ENCODE assay signal across 13 cellular contexts in the genomic region with DNA sequence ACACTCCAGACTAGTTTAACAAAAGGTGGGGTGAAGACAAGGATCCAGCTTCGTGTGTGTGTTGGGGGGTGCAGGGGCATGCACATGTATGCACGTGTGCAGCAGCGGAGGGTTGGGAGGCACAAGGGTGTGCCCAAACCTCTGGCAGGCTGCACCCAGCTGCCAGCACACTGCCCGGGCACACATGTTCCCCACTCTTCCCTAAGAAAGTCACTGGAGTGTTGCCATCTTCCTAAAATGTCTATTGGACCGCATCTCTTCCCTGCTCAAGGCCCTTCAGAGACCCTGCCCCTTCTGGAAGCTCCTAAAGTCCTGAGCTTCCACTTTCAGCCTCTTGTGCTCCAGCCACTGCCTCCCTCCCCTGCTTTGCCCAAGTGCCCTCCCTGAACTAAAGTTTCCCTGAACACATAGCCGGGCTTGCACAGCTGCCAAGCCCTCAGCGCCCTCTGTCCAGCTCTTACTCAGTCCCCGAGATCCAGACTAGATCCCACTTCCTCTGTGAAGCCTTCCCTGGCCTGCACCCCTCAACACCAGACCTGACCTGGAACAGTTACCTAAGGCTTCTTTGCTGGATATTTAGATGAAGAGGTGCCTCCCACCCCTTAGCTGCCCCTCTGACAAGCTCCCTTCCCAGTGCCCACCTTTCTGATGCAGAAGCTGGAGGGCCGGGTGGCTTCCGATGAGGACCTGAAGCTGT. TPM values are rescaled to one million over a fixed set of nuclear protein-coding genes. Genes with fewer than 3 reads are reported as not detected.
DNase-seq lines count a peak whose midpoint lies in the region; ATAC-seq and TF ChIP-seq lines count a peak whose summit lies in the region.
"Had no signal": no experiment of that assay in that cellular context is flagged by ENCODE, and none has a peak within 500 bp of the region (broad histone marks: within the 10 kb centered on the region; RNA-seq: fewer than 3 reads in every experiment).

No MANE protein-coding gene starts in this region.

- peaks cover 50% of the 10 kb centered on the region for H3K36me3 Mint-ChIP-seq in activated naive CD4-positive, alpha-beta T cell treated with anti-CD3 and anti-CD28 coated beads for 36 hours (ENCODE audit: low read depth)
- H3K36me3 Mint-ChIP-seq in stimulated activated memory B cell treated with anti-CD40 and anti-IgM and Interleukin-4, amounts not matched to agents 10 μg/mL and 1 μg/mL and 100 μg/mL, for 72 hours, result peaks cover 64% of the 10 kb centered on the region

- H3K27me3 Mint-ChIP-seq in activated naive CD4-positive, alpha-beta T cell treated with anti-CD3 and anti-CD28 coated beads for 36 hours (ENCODE audit: low read depth), result no peaks in the 10 kb centered on the region
- H3K27me3 Mint-ChIP-seq in stimulated activated memory B cell treated with anti-CD40 and anti-IgM and Interleukin-4, amounts not matched to agents 10 μg/mL and 1 μg/mL and 100 μg/mL, for 72 hours, result no peaks in the 10 kb centered on the region

- no peak for DNase-seq in activated naive CD4-positive, alpha-beta T cell treated with anti-CD3 and anti-CD28 coated beads for 36 hours
- DNase-seq in activated naive CD4-positive, alpha-beta T cell treated with anti-CD3 and anti-CD28 coated beads, Interleukin-2, amount 50 U/mL, for 16 hours, result no peak
- DNase-seq in OCI-LY7 (ENCODE audit: low spot score), result no peak
- DNase-seq: cerebellar nuclear complex, GF-D8, GOT3 had no signal

- no peak for ATAC-seq in stimulated activated memory B cell treated with anti-CD40 and anti-IgM and Interleukin-4, amounts not matched to agents 10 μg/mL and 1 μg/mL and 100 μg/mL, for 72 hours
- no peak for ATAC-seq in GM21423 (IDR thresholded peaks at IDR 0.05; ENCODE audit: unreplicated experiment)
- ATAC-seq in HG03135 (IDR thresholded peaks at IDR 0.05; ENCODE audit: unreplicated experiment), result no peak

- peak overlapping the region in 1 of 2 donors; percentile 32 for H3K4me3 ChIP-seq in duodenal mucosa (ENCODE audit: low read depth in 1 of 2, low read length in 2 of 2)
- H3K4me3 ChIP-seq in OCI-LY7 (ENCODE audit: low read depth, low read length, poor library complexity, severe bottlenecking), result no peak overlapping the region
- H3K4me3 ChIP-seq: right lobe of liver, tibial nerve had no signal

- no peaks in the 10 kb centered on the region for H3K9me2 ChIP-seq in OCI-LY7 (ENCODE audit: insufficient read depth, low read length)

- no peak overlapping the region for H3K27ac ChIP-seq in duodenal mucosa (ENCODE audit: low read depth, low read length)
- no peak overlapping the region for H3K27ac ChIP-seq in OCI-LY7 (ENCODE audit: low read depth, low read length, poor library complexity, severe bottlenecking)
- H3K27ac ChIP-seq: right lobe of liver, tibial nerve had no signal

- peaks cover 44 to 58% of the 10 kb centered on the region in 2 donors for H3K36me3 ChIP-seq in duodenal mucosa (ENCODE audit: control insufficient read depth in 1 of 2, insufficient read depth in 2 of 2, low read length in 2 of 2)
- H3K36me3 ChIP-seq in OCI-LY7 (ENCODE audit: insufficient read depth, low read length), result peaks cover 63% of the 10 kb centered on the region

- BruUV-seq in OCI-LY7 (replicated peaks; lab: Mats Ljungman, UMichigan), result no TSS peak

- H3K27ac Mint-ChIP-seq in activated naive CD4-positive, alpha-beta T cell treated with anti-CD3 and anti-CD28 coated beads for 36 hours, result peak overlapping the region; percentile 47
- no peak overlapping the region for H3K27ac Mint-ChIP-seq in stimulated activated memory B cell treated with anti-CD40 and anti-IgM and Interleukin-4, amounts not matched to agents 10 μg/mL and 1 μg/mL and 100 μg/mL, for 72 hours

- H2AFZ ChIP-seq in OCI-LY7 (ENCODE audit: low read length), result no peak overlapping the region

- peak overlapping the region; percentile 2 to 26 for H3K9ac ChIP-seq in duodenal mucosa (ENCODE audit: low read depth in 1 of 2, low read length in 2 of 2)

- peaks cover 3 to 4% of the 10 kb centered on the region in 2 donors for H3K9me3 ChIP-seq in duodenal mucosa (ENCODE audit: control insufficient read depth in 1 of 2, low read length in 2 of 2)
- H3K9me3 ChIP-seq in OCI-LY7 (ENCODE audit: low read length), result peaks cover 7% of the 10 kb centered on the region; the same call in 1 of the 2 replicates
- H3K9me3 ChIP-seq: right lobe of liver had no signal

- no peak overlapping the region for H3K4me2 ChIP-seq in OCI-LY7 (ENCODE audit: low read length)

- peaks cover 16% of the 10 kb centered on the region for H4K20me1 ChIP-seq in OCI-LY7 (ENCODE audit: insufficient read depth, low read length)

- H3K4me1 ChIP-seq in duodenal mucosa (ENCODE audit: control insufficient read depth in 1 of 2, insufficient read depth in 2 of 2, low read length in 2 of 2), result peaks cover 54 to 58% of the 10 kb centered on the region in 2 donors
- H3K4me1 ChIP-seq in OCI-LY7 (ENCODE audit: insufficient read depth, low read length, poor library complexity, severe bottlenecking), result peaks cover 8% of the 10 kb centered on the region

- TF ChIP-seq CTCF in OCI-LY7 (conservative IDR thresholded peaks at IDR 0.05; ENCODE audit: low read length), result no peak

- peaks cover 8% of the 10 kb centered on the region for H3K9me3 Mint-ChIP-seq in activated naive CD4-positive, alpha-beta T cell treated with anti-CD3 and anti-CD28 coated beads for 36 hours
- no peaks in the 10 kb centered on the region for H3K9me3 Mint-ChIP-seq in stimulated activated memory B cell treated with anti-CD40 and anti-IgM and Interleukin-4, amounts not matched to agents 10 μg/mL and 1 μg/mL and 100 μg/mL, for 72 hours

- POLR2A ChIA-PET in OCI-LY7 (lab: Charles Lee), result no interaction called here

- H3K4me3 Mint-ChIP-seq in activated naive CD4-positive, alpha-beta T cell treated with anti-CD3 and anti-CD28 coated beads for 36 hours, result no peak overlapping the region
- peak overlapping the region; percentile 12 for H3K4me3 Mint-ChIP-seq in stimulated activated memory B cell treated with anti-CD40 and anti-IgM and Interleukin-4, amounts not matched to agents 10 μg/mL and 1 μg/mL and 100 μg/mL, for 72 hours

- peaks cover 29% of the 10 kb centered on the region for H3K79me2 ChIP-seq in OCI-LY7 (ENCODE audit: insufficient read depth, low read depth, low read length)

- H3K27me3 ChIP-seq in duodenal mucosa (ENCODE audit: control insufficient read depth in 1 of 2, insufficient read depth in 2 of 2, low read length in 2 of 2), result no peaks in the 10 kb centered on the region
- H3K27me3 ChIP-seq: right lobe of liver, tibial nerve had no signal

- intact Hi-C loops in activated naive CD4-positive, alpha-beta T cell treated with anti-CD3 and anti-CD28 coated beads for 36 hours (cut with micrococcal nuclease), result no loop called here
- intact Hi-C loops in OCI-LY7 (cut with micrococcal nuclease; ENCODE audit: unreplicated experiment), result no loop called here

- peaks cover 33% of the 10 kb centered on the region for H3K4me1 Mint-ChIP-seq in activated naive CD4-positive, alpha-beta T cell treated with anti-CD3 and anti-CD28 coated beads for 36 hours (ENCODE audit: low read depth)
- peaks cover 36% of the 10 kb centered on the region for H3K4me1 Mint-ChIP-seq in stimulated activated memory B cell treated with anti-CD40 and anti-IgM and Interleukin-4, amounts not matched to agents 10 μg/mL and 1 μg/mL and 100 μg/mL, for 72 hours

- CTCF ChIA-PET in activated naive CD4-positive, alpha-beta T cell treated with anti-CD3 and anti-CD28 coated beads for 36 hours (lab: Charles Lee), result interaction anchor here (0.6 to 6.0 kb wide), 14 partner anchors 9 to 193 kb away, joined by 3 to 34 read pairs (median 4); partner anchors contain the start of genes AP5B1, CCDC85B, FIBP and MUS81
- CTCF ChIA-PET in OCI-LY7 (lab: Charles Lee; ENCODE audit: unreplicated experiment), result no interaction called here

TF ChIP-seq in PFSK-1, 5 proteins besides CTCF, POLR2A, EP300 and RAD21:
- TF ChIP-seq POLR2AphosphoS5 (IDR thresholded peaks at IDR 0.05; ENCODE audit: low read depth, low read length), result peak; percentile 12; the same call in 1 of the 2 replicates
- no peak for TF ChIP-seq FOXP2 (optimal IDR thresholded peaks at IDR 0.05; ENCODE audit: borderline replicate concordance, extremely low read depth, extremely low read length, insufficient read depth)

RNA-seq across cellular contexts. Expression of gene CFL1, which starts 6.0 kb away (rescaled TPM):
- 1,000 to 10,000 TPM; 1,043 to 1,085 TPM for total RNA-seq in activated naive CD4-positive, alpha-beta T cell treated with anti-CD3 and anti-CD28 coated beads for 36 hours
- 855 TPM for polyA plus RNA-seq in PFSK-1 (2012; ENCODE audit: insufficient read length, low read depth)
- 1,019 and 1,146 TPM in 2 replicates for total RNA-seq in OCI-LY7 (2014; rRNA removed; shearing (Covaris generic))
- total RNA-seq in OCI-LY7 (2022), result 1,064 and 1,119 TPM in 2 replicates

RNA-seq across cellular contexts. Expression of gene MUS81, which starts 8.3 kb away (rescaled TPM):
- total RNA-seq in activated naive CD4-positive, alpha-beta T cell treated with anti-CD3 and anti-CD28 coated beads for 36 hours, result 10 to 100 TPM; 51.4 to 54.7 TPM
- 159 TPM for polyA plus RNA-seq in PFSK-1 (2012; ENCODE audit: insufficient read length, low read depth)
- total RNA-seq in OCI-LY7 (2014; rRNA removed; shearing (Covaris generic)), result 110 and 130 TPM in 2 replicates
- 94.2 and 102 TPM in 2 replicates for total RNA-seq in OCI-LY7 (2022)

RNA-seq across cellular contexts. Expression of gene SNX32, which starts 18.2 kb away (rescaled TPM):
- 1 to 10 TPM; 1.5 to 2.0 TPM for total RNA-seq in activated naive CD4-positive, alpha-beta T cell treated with anti-CD3 and anti-CD28 coated beads for 36 hours
- not detected for polyA plus RNA-seq in PFSK-1 (2012; ENCODE audit: insufficient read length, low read depth)
- total RNA-seq in OCI-LY7 (2014; rRNA removed; shearing (Covaris generic)), result not detected in 2 replicates
- not detected in 2 replicates for total RNA-seq in OCI-LY7 (2022)

RNA-seq across cellular contexts. Expression of gene EFEMP2, which starts 20.6 kb away (rescaled TPM):
- 10 to 100 TPM; 10.1 to 11.5 TPM for total RNA-seq in activated naive CD4-positive, alpha-beta T cell treated with anti-CD3 and anti-CD28 coated beads for 36 hours
- 4.6 TPM for polyA plus RNA-seq in PFSK-1 (2012; ENCODE audit: insufficient read length, low read depth)
- 6.1 and 7.2 TPM in 2 replicates for total RNA-seq in OCI-LY7 (2014; rRNA removed; shearing (Covaris generic))
- total RNA-seq in OCI-LY7 (2022), result 7.6 and 8.9 TPM in 2 replicates

RNA-seq across cellular contexts. Expression of gene CTSW, which starts 27.7 kb away (rescaled TPM):
- under 1 TPM; 0.91 to 0.95 TPM for total RNA-seq in activated naive CD4-positive, alpha-beta T cell treated with anti-CD3 and anti-CD28 coated beads for 36 hours
- polyA plus RNA-seq in PFSK-1 (2012; ENCODE audit: insufficient read length, low read depth), result 0.29 TPM
- total RNA-seq in OCI-LY7 (2014; rRNA removed; shearing (Covaris generic)), result not detected in 2 replicates
- total RNA-seq in OCI-LY7 (2022), result not detected in 2 replicates
